In genomic region chr9:126486276-126486675, GRCh38 we compare ENCODE assay signal across 16 cellular contexts.
DNase-seq lines count a peak whose midpoint lies in the region; ATAC-seq and TF ChIP-seq lines count a peak whose summit lies in the region.
"Had no signal": no experiment of that assay in that cellular context is flagged by ENCODE, and none has a peak within 500 bp of the region (broad histone marks: within the 10 kb centered on the region; RNA-seq: fewer than 3 reads in every experiment).

No MANE protein-coding gene starts in this region.

- no peak overlapping the region for H2BK5ac ChIP-seq in neuronal stem cell (ENCODE audit: low read length)

- no peak overlapping the region for H2BK15ac ChIP-seq in neuronal stem cell (ENCODE audit: low read length)

- ATAC-seq in GM18517 (IDR thresholded peaks at IDR 0.05; ENCODE audit: unreplicated experiment) (no peak), GM18511 (IDR thresholded peaks at IDR 0.05; ENCODE audit: unreplicated experiment) (no peak)
- ATAC-seq: GM23338, HepG2 had no signal

- no peak overlapping the region for H3K27ac Mint-ChIP-seq in chondrocyte (ENCODE audit: unreplicated experiment)
- H3K27ac Mint-ChIP-seq: B cell, GM23338, H9 had no signal

- no peak overlapping the region for H3K23ac ChIP-seq in neuronal stem cell (ENCODE audit: low read depth, low read length, poor library complexity)

- no peak for TF ChIP-seq CTCF in chondrocyte (IDR thresholded peaks at IDR 0.05)

- no peaks in the 10 kb centered on the region for H3K79me1 ChIP-seq in neuronal stem cell (ENCODE audit: low read depth, low read length)

- no peak overlapping the region for H3K4me2 ChIP-seq in neuronal stem cell (ENCODE audit: insufficient read depth, low read length, poor library complexity, severe bottlenecking)
- H3K4me2 ChIP-seq: GM23338 had no signal

- no peak overlapping the region for H2BK12ac ChIP-seq in neuronal stem cell (ENCODE audit: low read length)

- peak overlapping the region; percentile 31 for H3K14ac ChIP-seq in neuronal stem cell (ENCODE audit: low read length)

- H3K36me3 ChIP-seq in H7 (replicated peaks; ENCODE audit: control insufficient read depth, insufficient read depth, low read length) (no peaks in the 10 kb centered on the region), neuronal stem cell (replicated peaks in 1 of 2; ENCODE audit: control insufficient read depth in 2 of 2, insufficient read depth in 2 of 2, low read length in 2 of 2) (peaks cover 5 to 21% of the 10 kb centered on the region in 2 donors)

- no peak overlapping the region for H3K27ac ChIP-seq in neuronal stem cell (replicated peaks; ENCODE audit: low read length)

- peaks cover 11 to 15% of the 10 kb centered on the region in 2 donors for H3K4me1 ChIP-seq in neuronal stem cell (ENCODE audit: control insufficient read depth in 2 of 2, insufficient read depth in 1 of 2, low read depth in 1 of 2, low read length in 2 of 2)

- H3K27me3 Mint-ChIP-seq in chondrocyte (ENCODE audit: low read depth) = no peaks in the 10 kb centered on the region
- H3K27me3 Mint-ChIP-seq: CD8-positive, alpha-beta memory T cell had no signal

- no CpG with 5 or more reads among the region's 11 CpGs for WGBS in neuronal stem cell (ENCODE audit: extremely low coverage in 2 of 2, insufficient read length in 2 of 2, insufficient replicate concordance in 1 of 2), 2 donors

- no peak overlapping the region for H4K8ac ChIP-seq in neuronal stem cell (ENCODE audit: low read depth, low read length)

- H3K9me3 Mint-ChIP-seq in chondrocyte (ENCODE audit: low read depth) = no peaks in the 10 kb centered on the region
- H3K9me3 Mint-ChIP-seq: CD8-positive, alpha-beta memory T cell; GM23338; H9 had no signal

- no peak overlapping the region for H3K4ac ChIP-seq in neuronal stem cell (ENCODE audit: low read length)

- H2BK120ac ChIP-seq in neuronal stem cell (ENCODE audit: low read depth, low read length) = peak overlapping the region; percentile 57

- peaks cover 2% of the 10 kb centered on the region for H3K36me3 Mint-ChIP-seq in chondrocyte (ENCODE audit: low read depth)

- H2AFZ ChIP-seq in neuronal stem cell (ENCODE audit: low read length) = no peak overlapping the region
- H2AFZ ChIP-seq: GM23338 had no signal

- H3K4me1 Mint-ChIP-seq in chondrocyte (ENCODE audit: low read depth) = peaks cover 6% of the 10 kb centered on the region

- H3K18ac ChIP-seq in neuronal stem cell (ENCODE audit: low read length) = peak overlapping the region; percentile 27

- peak overlapping the region; percentile 83 for H2AK5ac ChIP-seq in neuronal stem cell (ENCODE audit: low read depth, low read length)

- no peaks in the 10 kb centered on the region for H3K9me3 ChIP-seq in neuronal stem cell (replicated peaks in 1 of 2; ENCODE audit: control insufficient read depth in 2 of 2, insufficient read depth in 1 of 2, low read depth in 1 of 2, low read length in 2 of 2)
- H3K9me3 ChIP-seq: BLaER1 treated with 17β-estradiol and CSF1 and Interleukin-3, amounts not matched to agents 10 nM and 100 nM had no signal

- no peak overlapping the region for H3K4me3 Mint-ChIP-seq in chondrocyte (ENCODE audit: unreplicated experiment)
- H3K4me3 Mint-ChIP-seq: B cell; CD8-positive, alpha-beta memory T cell; GM23338; H9 had no signal

- no peak overlapping the region for H3K9ac ChIP-seq in neuronal stem cell (ENCODE audit: low read depth, low read length, poor library complexity)
- H3K9ac ChIP-seq: BLaER1 treated with 17β-estradiol and CSF1 and Interleukin-3, amounts not matched to agents 10 nM and 100 nM had no signal

- H3K4me3 ChIP-seq in H7 (ENCODE audit: insufficient read depth, low read depth, low read length) (no peak overlapping the region), neuronal stem cell (ENCODE audit: low read length in 2 of 2) (no peak overlapping the region)
- H3K4me3 ChIP-seq: BLaER1 treated with 17β-estradiol and CSF1 and Interleukin-3, amounts not matched to agents 10 nM and 100 nM; GM23338 had no signal

- H4K91ac ChIP-seq in neuronal stem cell (ENCODE audit: low read depth, low read length, poor library complexity) = no peak overlapping the region

- DNase-seq in H7 = peak; percentile 48
- peak; percentile 53 for DNase-seq in chondrocyte (ENCODE audit: low spot score)
- no peak for DNase-seq in neuronal stem cell (ENCODE audit: low spot score)
- no peak for DNase-seq in amygdala (lab: John Stamatoyannopoulos, UW)
- DNase-seq: CD8-positive, alpha-beta memory T cell; COR-L47; DMS 273 treated with DMSO at 0.1 percent for 48 hours; DMS53; H9; KG1 had no signal

- H3K27me3 ChIP-seq in H7 (ENCODE audit: control insufficient read depth, insufficient read depth, low read length) (no peaks in the 10 kb centered on the region), neuronal stem cell (ENCODE audit: control insufficient read depth in 3 of 3, insufficient read depth in 3 of 3, low read depth in 1 of 3, low read length in 3 of 3) (no peaks in the 10 kb centered on the region)

Comparison
In these comparisons a context has a peak if more than half of its experiments do, and no peak if none do; other contexts are left out.
1. DNase-seq: peak in H7 (single experiment) and chondrocyte (single experiment); none in neuronal stem cell (single experiment) and amygdala (0 of 56).